16 cellular contexts compared by ENCODE assay signal in the genomic region with DNA sequence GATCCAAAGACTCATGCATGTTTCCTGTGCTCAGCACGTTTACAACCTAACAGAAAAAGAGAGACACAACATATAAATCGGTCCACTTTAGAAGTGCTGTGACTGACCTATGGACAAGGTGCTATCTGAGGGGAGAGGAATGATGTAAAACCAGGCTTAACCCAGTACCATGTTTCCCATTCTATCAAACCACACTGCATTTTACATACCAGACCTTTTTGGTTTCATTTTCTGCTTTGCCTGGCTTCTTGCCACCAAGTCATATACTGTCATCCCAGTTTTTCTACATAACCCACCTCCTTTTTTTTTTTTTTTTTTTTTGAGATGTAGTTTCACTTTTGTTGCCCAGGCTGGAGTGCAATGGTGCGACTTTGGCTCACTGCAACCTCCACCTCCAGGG.
A peak's percentile ranks its signal among the peaks of the same experiment; 100 is the strongest.
DNase-seq lines count a peak whose midpoint lies in the region; ATAC-seq and TF ChIP-seq lines count a peak whose summit lies in the region.
"Had no signal": no experiment of that assay in that cellular context is flagged by ENCODE, and none has a peak within 500 bp of the region (broad histone marks: within the 10 kb centered on the region; RNA-seq: fewer than 3 reads in every experiment).

No MANE protein-coding gene starts in this region.

- H3K27me3 Mint-ChIP-seq in T-helper 1 cell treated with Interleukin-12 subunit alpha and Interleukin-12 subunit beta and Interleukin-4 antibody, amounts not matched to agents 30 μg/mL and 1 μg/mL, for 36 hours (ENCODE audit: low read depth): no peaks in the 10 kb centered on the region

- no peaks in the 10 kb centered on the region for H3K36me3 ChIP-seq in colonic mucosa
- H3K36me3 ChIP-seq: MG63 had no signal

- no peak overlapping the region for H3K27ac ChIP-seq in colonic mucosa
- H3K27ac ChIP-seq: PC-9 had no signal

- H3K4me1 ChIP-seq in colonic mucosa: no peaks in the 10 kb centered on the region

- H3K27ac Mint-ChIP-seq in T-helper 1 cell treated with Interleukin-12 subunit alpha and Interleukin-12 subunit beta and Interleukin-4 antibody, amounts not matched to agents 30 μg/mL and 1 μg/mL, for 36 hours: peak overlapping the region; percentile 62

- peak overlapping the region; percentile 46 for H3K4me3 Mint-ChIP-seq in T-helper 1 cell treated with Interleukin-12 subunit alpha and Interleukin-12 subunit beta and Interleukin-4 antibody, amounts not matched to agents 30 μg/mL and 1 μg/mL, for 36 hours

- ATAC-seq in GM21576 (IDR thresholded peaks at IDR 0.05; ENCODE audit: unreplicated experiment): no peak

- H3K4me1 Mint-ChIP-seq in T-helper 1 cell treated with Interleukin-12 subunit alpha and Interleukin-12 subunit beta and Interleukin-4 antibody, amounts not matched to agents 30 μg/mL and 1 μg/mL, for 36 hours (ENCODE audit: low read depth): peaks cover 11% of the 10 kb centered on the region

- intact Hi-C loops in colonic mucosa (cut with DNase I): no loop called here

- no peak overlapping the region for H3K4me3 ChIP-seq in colonic mucosa
- H3K4me3 ChIP-seq: MG63, PC-9 had no signal

- peak; percentile 7 for DNase-seq in stimulated activated CD4-positive, alpha-beta T cell treated with anti-CD3 and anti-CD28 coated beads, Interleukin-4, amount 100 ng/mL, for 24 hours
- no peak for DNase-seq in stimulated activated CD4-positive, alpha-beta T cell treated with anti-CD3 and anti-CD28 coated beads, Interleukin-2, amount 100 ng/mL, for 48 hours
- DNase-seq in colonic mucosa (peak; percentile 19), NCI-H774 (lab: John Stamatoyannopoulos, UW) (no peak), NCI-H2227 treated with DMSO at 0.1 percent for 48 hours (lab: John Stamatoyannopoulos, UW) (no peak)
- no peak for DNase-seq in activated CD4-positive, CD25-positive, alpha-beta regulatory T cell treated with anti-CD3 and anti-CD28 coated beads, Interleukin-2, amount 50 U/mL, for 72 hours
- DNase-seq: effector CD4-positive, alpha-beta T cell; HCEC 1CT; head of caudate nucleus; MG63; NCI-H2029; NCI-H510A treated with DMSO at 0.1 percent for 48 hours; SK-N-SH had no signal

- peaks cover 6% of the 10 kb centered on the region for H3K9me3 Mint-ChIP-seq in T-helper 1 cell treated with Interleukin-12 subunit alpha and Interleukin-12 subunit beta and Interleukin-4 antibody, amounts not matched to agents 30 μg/mL and 1 μg/mL, for 36 hours

- H3K27me3 ChIP-seq in colonic mucosa: no peaks in the 10 kb centered on the region
- H3K27me3 ChIP-seq: MG63 had no signal

- no peaks in the 10 kb centered on the region for H3K9me3 ChIP-seq in colonic mucosa
- H3K9me3 ChIP-seq: MG63, SK-N-SH had no signal

- peaks cover 13% of the 10 kb centered on the region for H3K36me3 Mint-ChIP-seq in T-helper 1 cell treated with Interleukin-12 subunit alpha and Interleukin-12 subunit beta and Interleukin-4 antibody, amounts not matched to agents 30 μg/mL and 1 μg/mL, for 36 hours (ENCODE audit: low read depth)

- no peak for TF ChIP-seq CTCF in colonic mucosa (IDR thresholded peaks at IDR 0.05)

- no peak overlapping the region for H3K9ac ChIP-seq in colonic mucosa (ENCODE audit: low read depth in 2 of 2, low read length in 2 of 2)
- H3K9ac ChIP-seq: SK-N-SH had no signal

Comparison
In these comparisons a context has a peak if more than half of its experiments do, and no peak if none do; other contexts are left out.
1. DNase-seq: peak in stimulated activated CD4-positive, alpha-beta T cell treated with anti-CD3 and anti-CD28 coated beads, Interleukin-4, amount 100 ng/mL, for 24 hours (single experiment) and colonic mucosa (single experiment); none in stimulated activated CD4-positive, alpha-beta T cell treated with anti-CD3 and anti-CD28 coated beads, Interleukin-2, amount 100 ng/mL, for 48 hours (0 of 2), activated CD4-positive, CD25-positive, alpha-beta regulatory T cell treated with anti-CD3 and anti-CD28 coated beads, Interleukin-2, amount 50 U/mL, for 72 hours (single experiment), NCI-H774 (single experiment) and NCI-H2227 treated with DMSO at 0.1 percent for 48 hours (single experiment).